In the genomic region with DNA sequence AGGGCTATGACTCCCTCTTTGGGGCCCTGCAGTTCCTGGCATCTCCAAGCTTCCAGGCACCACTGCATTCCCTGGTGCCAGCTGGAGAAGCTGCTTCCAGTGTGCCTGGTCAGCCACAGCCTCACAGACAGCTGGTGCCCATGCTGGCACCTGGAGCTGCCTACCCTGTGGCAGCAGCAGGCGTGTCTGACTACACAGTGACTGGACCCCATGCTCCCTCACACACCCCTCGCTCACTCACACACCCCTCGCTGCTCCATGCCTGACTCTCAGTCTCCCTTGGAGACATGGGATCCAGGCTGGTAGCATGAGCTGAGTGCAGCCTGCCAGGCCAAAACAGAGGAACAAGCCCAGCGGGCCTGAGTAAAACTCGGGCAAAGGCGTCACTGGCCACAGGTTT, we compare ENCODE assay signal across 25 cellular contexts. TPM values are rescaled to one million over a fixed set of nuclear protein-coding genes. Genes with fewer than 3 reads are reported as not detected.
"Had no signal": no experiment of that assay in that cellular context is flagged by ENCODE, and none has a peak within 500 bp of the region (broad histone marks: within the 10 kb centered on the region; RNA-seq: fewer than 3 reads in every experiment).

No MANE protein-coding gene starts in this region.

- ATAC-seq: activated T-cell treated with anti-CD3 and anti-CD28 coated beads, Interleukin-2, amount 50 U/mL, for 4 hours; left lobe of liver; lower lobe of right lung had no signal

- H3K4me1 ChIP-seq: colonic mucosa, lower lobe of right lung, prostate gland, upper lobe of left lung had no signal

- H3K27me3 ChIP-seq: colonic mucosa, esophagus squamous epithelium, neutrophil, ovary, upper lobe of left lung had no signal

- H3K9me3 ChIP-seq: colonic mucosa, esophagus squamous epithelium, lower lobe of right lung, neutrophil, ovary, prostate gland, upper lobe of left lung had no signal

- DNase-seq: activated CD4-positive, alpha-beta T cell treated with anti-CD3 and anti-CD28 coated beads for 4 hours; activated CD4-positive, alpha-beta T cell treated with anti-CD3 and anti-CD28 coated beads, Interleukin-2, amount 50 U/mL, for 48 hours; activated CD4-positive, CD25-positive, alpha-beta regulatory T cell; activated CD8-positive, alpha-beta memory T cell treated with anti-CD3 and anti-CD28 coated beads, Interleukin-2, amount 50 U/mL, for 48 hours; activated naive CD4-positive, alpha-beta T cell treated with Interleukin-2 at 50 U/mL for 16 hours; activated naive CD8-positive, alpha-beta T cell treated with anti-CD3 and anti-CD28 coated beads for 36 hours; activated T-cell treated with anti-CD3 and anti-CD28 coated beads, Interleukin-2, amount 50 U/mL, for 4 hours; colonic mucosa; dorsolateral prefrontal cortex; esophagus squamous epithelium; lower lobe of right lung; ovary; stimulated activated CD4-positive, alpha-beta T cell treated with anti-CD3 and anti-CD28 coated beads, Interleukin-4, amount 100 ng/mL, for 24 hours; stimulated activated naive CD4-positive, alpha-beta T cell treated with Interleukin-2 at 50 U/mL for 16 hours; T1000 had no signal

- H3K36me3 ChIP-seq: colonic mucosa, esophagus squamous epithelium, lower lobe of right lung, neutrophil, ovary, prostate gland, upper lobe of left lung had no signal

- H3K4me3 ChIP-seq: colonic mucosa, dorsolateral prefrontal cortex, esophagus squamous epithelium, lower lobe of right lung, ovary, prostate gland, upper lobe of left lung had no signal

- FAIRE-seq: astrocyte had no signal

- H3K27ac ChIP-seq: colonic mucosa, dorsolateral prefrontal cortex, esophagus squamous epithelium, lower lobe of right lung, neutrophil, ovary, prostate gland, upper lobe of left lung had no signal

RNA-seq across cellular contexts. Expression of gene SMIM36, which starts 59.1 kb away (rescaled TPM):
- total RNA-seq: activated CD8-positive, alpha-beta memory T cell treated with anti-CD3 and anti-CD28 coated beads for 36 hours; activated naive CD8-positive, alpha-beta T cell treated with anti-CD3 and anti-CD28 coated beads for 36 hours; activated T-cell treated with anti-CD3 and anti-CD28 coated beads, Interleukin-2, amount 50 U/mL, for 4 hours; astrocyte; colonic mucosa; esophagus squamous epithelium; kidney epithelial cell; left lobe of liver; lower lobe of right lung; natural killer cell treated with Interleukin-12 subunit alpha and Interleukin-12 subunit beta and Interleukin-15 and Interleukin-18, amount 100 ng/mL, for 72 hours; ovary; prostate gland; subcutaneous adipose tissue; upper lobe of left lung had no signal
- polyA plus RNA-seq: ovary, thymus had no signal
